Comparison of ENCODE assay signal across 8 cellular contexts in genomic region chr17:78497115-78497540, GRCh38.
DNase-seq lines count a peak whose midpoint lies in the region; ATAC-seq lines count a peak whose summit lies in the region.

No MANE protein-coding gene starts in this region.

- no peak overlapping the region for H3K14ac ChIP-seq in trophoblast cell (ENCODE audit: low read length)

- H3K4me2 ChIP-seq in trophoblast cell (ENCODE audit: low read length), result no peak overlapping the region

- H3K23ac ChIP-seq in trophoblast cell (ENCODE audit: low read length), result no peak overlapping the region

- H3K18ac ChIP-seq in trophoblast cell (ENCODE audit: low read length), result no peak overlapping the region

- H3K27me3 ChIP-seq in trophoblast cell (ENCODE audit: insufficient read depth, low read length), result no peaks in the 10 kb centered on the region

- H3K4me3 ChIP-seq in trophoblast cell (ENCODE audit: low read depth, low read length), result no peak overlapping the region

- ATAC-seq in HG02642 (IDR thresholded peaks at IDR 0.05; ENCODE audit: poor library complexity, unreplicated experiment) (no peak), GM21619 (IDR thresholded peaks at IDR 0.05; ENCODE audit: unreplicated experiment) (no peak)

- H3K27ac ChIP-seq in trophoblast cell (ENCODE audit: low read depth, low read length), result no peak overlapping the region

- no peak overlapping the region for H2BK12ac ChIP-seq in trophoblast cell (ENCODE audit: low read length)

- no CpG with 5 or more reads among the region's 10 CpGs for WGBS in trophoblast cell (ENCODE audit: extremely low coverage, insufficient coverage, insufficient read length)

- DNase-seq in ELR (ENCODE audit: low read depth), result peak; percentile 85
- peak; percentile 68 for DNase-seq in NAMALWA (ENCODE audit: low spot score)
- peak; percentile 88 for DNase-seq in SHP77 treated with DMSO at 0.1 percent for 48 hours (lab: John Stamatoyannopoulos, UW)
- peak; percentile 33 for DNase-seq in activated naive CD8-positive, alpha-beta T cell treated with anti-CD3 and anti-CD28 coated beads for 36 hours
- DNase-seq in head of caudate nucleus, result peak; percentile 71 to 95 (median 88)
- peak; percentile 70 to 87 for DNase-seq in trophoblast cell

- no peaks in the 10 kb centered on the region for H3K79me1 ChIP-seq in trophoblast cell (ENCODE audit: low read length)

- H3K36me3 Mint-ChIP-seq in activated naive CD8-positive, alpha-beta T cell treated with anti-CD3 and anti-CD28 coated beads for 36 hours, result no peaks in the 10 kb centered on the region

- no peak overlapping the region for H4K12ac ChIP-seq in trophoblast cell (ENCODE audit: low read depth, low read length)

- peaks cover 2% of the 10 kb centered on the region for H3K9me3 ChIP-seq in trophoblast cell (ENCODE audit: insufficient read depth, low read depth, low read length)

- no peaks in the 10 kb centered on the region for H3K79me2 ChIP-seq in trophoblast cell (ENCODE audit: control insufficient read depth, insufficient read depth, low read length, poor library complexity)

- no peak overlapping the region for H2AK5ac ChIP-seq in trophoblast cell (ENCODE audit: low read length)

- no peak overlapping the region for H3K4me3 Mint-ChIP-seq in activated naive CD8-positive, alpha-beta T cell treated with anti-CD3 and anti-CD28 coated beads for 36 hours

- H3K27me3 Mint-ChIP-seq in activated naive CD8-positive, alpha-beta T cell treated with anti-CD3 and anti-CD28 coated beads for 36 hours, result no peaks in the 10 kb centered on the region

- no peaks in the 10 kb centered on the region for H3K36me3 ChIP-seq in trophoblast cell (ENCODE audit: control insufficient read depth in 1 of 2, insufficient read depth in 2 of 2, low read length in 2 of 2)

- H3K27ac Mint-ChIP-seq in activated naive CD8-positive, alpha-beta T cell treated with anti-CD3 and anti-CD28 coated beads for 36 hours, result no peak overlapping the region

- H2AFZ ChIP-seq in trophoblast cell (ENCODE audit: insufficient read depth, low read length, poor library complexity), result no peak overlapping the region

- intact Hi-C loops in head of caudate nucleus (cut with DNase I), result loop anchor here (5.0 to 10.0 kb wide), 2 partner anchors 215 to 298 kb away; no protein-coding TSS in a partner anchor

- no peaks in the 10 kb centered on the region for H3K4me1 Mint-ChIP-seq in activated naive CD8-positive, alpha-beta T cell treated with anti-CD3 and anti-CD28 coated beads for 36 hours

- no peak overlapping the region for H3K9ac ChIP-seq in trophoblast cell (ENCODE audit: low read length)

- H3K4ac ChIP-seq in trophoblast cell (ENCODE audit: low read depth, low read length), result no peak overlapping the region

- H4K8ac ChIP-seq in trophoblast cell (ENCODE audit: low read depth, low read length), result no peak overlapping the region

- no peak overlapping the region for H2BK120ac ChIP-seq in trophoblast cell (ENCODE audit: insufficient read depth, low read length, poor library complexity)

- no peaks in the 10 kb centered on the region for H3K9me3 Mint-ChIP-seq in activated naive CD8-positive, alpha-beta T cell treated with anti-CD3 and anti-CD28 coated beads for 36 hours

- no peaks in the 10 kb centered on the region for H3K4me1 ChIP-seq in trophoblast cell (ENCODE audit: control insufficient read depth in 1 of 2, insufficient read depth in 2 of 2, low read length in 2 of 2)

- H2BK5ac ChIP-seq in trophoblast cell (ENCODE audit: low read depth, low read length, poor library complexity), result no peak overlapping the region

- no peak overlapping the region for H4K91ac ChIP-seq in trophoblast cell (ENCODE audit: low read depth, low read length)

Comparison
In these comparisons a context has a peak if more than half of its experiments do, and no peak if none do; other contexts are left out.
1. DNase-seq: peak in every context shown above with its lines; median percentile 88 in SHP77 treated with DMSO at 0.1 percent for 48 hours; 88 in head of caudate nucleus; 85 in ELR; 78 in trophoblast cell; 68 in NAMALWA; 33 in activated naive CD8-positive, alpha-beta T cell treated with anti-CD3 and anti-CD28 coated beads for 36 hours.